1 cellular context compared by ENCODE assay signal in genomic region chrX:73943900-73944581, GRCh38.
TF ChIP-seq lines count a peak whose summit lies in the region.

No MANE protein-coding gene starts in this region.

TF ChIP-seq in HepG2, 621 proteins besides CTCF, POLR2A, EP300 and RAD21 (continued from another document and continues in another):
- TF ChIP-seq ZBTB26 (CRISPR knock-in tag; IDR thresholded peaks at IDR 0.05; ENCODE audit: borderline replicate concordance) (peak; percentile 43; the same call in 1 of the 2 replicates), TEAD3 (CRISPR knock-in tag; optimal IDR thresholded peaks at IDR 0.05; ENCODE audit: borderline replicate concordance) (peak; percentile 57), ELF1 (CRISPR knock-in tag; IDR thresholded peaks at IDR 0.05) (peak; percentile 55), ZNF563 (CRISPR knock-in tag; IDR thresholded peaks at IDR 0.05) (peak; percentile 71; the same call in 1 of the 2 replicates), POGK (CRISPR knock-in tag; conservative IDR thresholded peaks at IDR 0.05) (0 out of 2 replicates have a peak, but pooled peaks have one; percentile 50), ZNF362 (CRISPR knock-in tag; IDR thresholded peaks at IDR 0.05; ENCODE audit: borderline replicate concordance) (peak; percentile 56; the same call in 1 of the 2 replicates), KIAA2018 (CRISPR knock-in tag; IDR thresholded peaks at IDR 0.05; ENCODE audit: borderline replicate concordance) (no peak), NRL (CRISPR knock-in tag; IDR thresholded peaks at IDR 0.05; ENCODE audit: borderline replicate concordance) (no peak), BORCS8-MEF2B (CRISPR knock-in tag; IDR thresholded peaks at IDR 0.05) (0 out of 2 replicates have a peak, but pooled peaks have one; percentile 54), ZNF670 (CRISPR knock-in tag; IDR thresholded peaks at IDR 0.05; ENCODE audit: borderline replicate concordance) (no peak), MEIS1 (CRISPR knock-in tag; IDR thresholded peaks at IDR 0.05; ENCODE audit: borderline replicate concordance) (no peak), ZNF24 (IDR thresholded peaks at IDR 0.05) (peak; percentile 52; the same call in 1 of the 2 replicates), ZSCAN22 (CRISPR knock-in tag; IDR thresholded peaks at IDR 0.05) (no peak), GATAD2A (CRISPR knock-in tag; IDR thresholded peaks at IDR 0.05) (peak; percentile 69), DZIP1 (CRISPR knock-in tag; IDR thresholded peaks at IDR 0.05) (no peak), CEBPG (CRISPR knock-in tag; IDR thresholded peaks at IDR 0.05) (peak; percentile 48), ZNF281 (CRISPR knock-in tag; IDR thresholded peaks at IDR 0.05; ENCODE audit: borderline replicate concordance) (peak; percentile 88; the same call in 1 of the 2 replicates), ZFP91 (CRISPR knock-in tag; IDR thresholded peaks at IDR 0.05; ENCODE audit: borderline replicate concordance) (peak; percentile 89), FOXA3 (CRISPR knock-in tag; IDR thresholded peaks at IDR 0.05) (peak; percentile 63), ZBTB42 (CRISPR knock-in tag; IDR thresholded peaks at IDR 0.05) (no peak), YEATS2 (CRISPR knock-in tag; IDR thresholded peaks at IDR 0.05; ENCODE audit: borderline replicate concordance) (peak; percentile 92), CHCHD3 (CRISPR knock-in tag; IDR thresholded peaks at IDR 0.05) (no peak), HMGXB3 (CRISPR knock-in tag; IDR thresholded peaks at IDR 0.05; ENCODE audit: borderline replicate concordance) (0 out of 2 replicates have a peak, but pooled peaks have one; percentile 59), SKI (IDR thresholded peaks at IDR 0.05; ENCODE audit: partially characterized antibody) (peak; percentile 54)
